In the genomic region with DNA sequence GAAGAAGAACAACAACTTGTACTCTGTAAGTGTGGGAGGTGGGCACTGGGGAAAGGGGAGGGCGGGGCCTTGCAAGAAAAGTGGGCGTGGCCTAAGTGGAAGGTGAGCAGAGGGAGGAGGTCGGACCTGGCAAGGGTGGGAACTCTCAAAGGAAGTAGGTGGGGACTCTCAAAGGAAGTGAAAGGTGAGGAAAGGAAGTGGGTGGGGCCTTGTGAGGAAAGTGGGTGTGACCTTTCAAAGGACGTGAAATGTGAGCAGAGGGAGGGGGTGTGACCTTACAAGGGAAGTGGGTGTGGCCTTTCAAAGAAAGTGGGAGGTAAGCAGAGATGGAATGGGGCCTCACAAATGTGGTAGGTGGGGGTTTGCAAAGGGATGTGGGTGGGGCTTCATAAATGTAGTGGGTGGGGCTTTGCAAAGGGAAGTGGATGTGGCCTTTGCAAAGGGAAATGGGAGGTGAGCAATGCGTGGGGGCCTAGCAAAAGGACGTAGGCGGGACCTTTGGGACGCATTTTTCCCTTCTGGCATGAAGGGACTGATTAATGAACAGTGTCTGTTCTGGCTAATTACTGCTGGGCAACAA, we compare ENCODE assay signal across 8 cellular contexts. TPM values are rescaled to one million over a fixed set of nuclear protein-coding genes. Genes with fewer than 3 reads are reported as not detected.
DNase-seq lines count a peak whose midpoint lies in the region; ATAC-seq and TF ChIP-seq lines count a peak whose summit lies in the region.

No MANE protein-coding gene starts in this region.

- H3F3A ChIP-seq in Loucy (ENCODE audit: low read depth) = no peaks in the 10 kb centered on the region

- H3K9ac ChIP-seq in Loucy (ENCODE audit: low read depth, low read length, poor library complexity, severe bottlenecking) = no peak overlapping the region

- no peaks in the 10 kb centered on the region for H4K20me1 ChIP-seq in Loucy (ENCODE audit: insufficient read depth, low read length, poor library complexity, severe bottlenecking)

- H3K36me3 ChIP-seq in Loucy (ENCODE audit: insufficient read depth, low read length) (no peaks in the 10 kb centered on the region), gastroesophageal sphincter (no peaks in the 10 kb centered on the region), ovary (no peaks in the 10 kb centered on the region)

- no peak overlapping the region for H3K4me3 Mint-ChIP-seq in activated CD4-positive, alpha-beta T cell treated with anti-CD3 and anti-CD28 coated beads for 36 hours

- peak overlapping the region; percentile 4 for H3K4me2 ChIP-seq in Loucy (ENCODE audit: low read depth, low read length, poor library complexity, severe bottlenecking)

- H3K27me3 ChIP-seq in Loucy (ENCODE audit: insufficient read depth, low read length, poor library complexity, severe bottlenecking) (no peaks in the 10 kb centered on the region), gastroesophageal sphincter (no peaks in the 10 kb centered on the region), ovary (no peaks in the 10 kb centered on the region)

- 39 to 45% methylated on average over 6 to 8 of the region's 8 CpGs for WGBS in gastroesophageal sphincter (ENCODE audit: low coverage in 1 of 2), 2 donors
- WGBS in ovary, 3 donors = 30 to 47% (median 42%) methylated on average over 8 of the region's 8 CpGs

- H3K4me3 ChIP-seq in Loucy (ENCODE audit: low read length, poor library complexity, severe bottlenecking) (no peak overlapping the region), gastroesophageal sphincter (no peak overlapping the region), ovary (no peak overlapping the region)

- peaks cover 7% of the 10 kb centered on the region for H3K4me1 Mint-ChIP-seq in activated CD4-positive, alpha-beta T cell treated with anti-CD3 and anti-CD28 coated beads for 36 hours

- no peak for TF ChIP-seq CTCF in Loucy (conservative IDR thresholded peaks at IDR 0.05; ENCODE audit: low read length)
- no peak for TF ChIP-seq CTCF in gastroesophageal sphincter (IDR thresholded peaks at IDR 0.05)
- no peak for TF ChIP-seq CTCF in ovary (IDR thresholded peaks at IDR 0.05)

- H3K36me3 Mint-ChIP-seq in activated CD4-positive, alpha-beta T cell treated with anti-CD3 and anti-CD28 coated beads for 36 hours (ENCODE audit: low read depth) = peaks cover 2% of the 10 kb centered on the region

- H3K27ac ChIP-seq in gastroesophageal sphincter = no peak overlapping the region
- H3K27ac ChIP-seq in ovary = no peak overlapping the region

- DNase-seq in EL (peak; percentile 6), HK-2 (ENCODE audit: unreplicated experiment) (no peak), ovary (no peak)
- DNase-seq in activated CD4-positive, alpha-beta T cell treated with anti-CD3 and anti-CD28 coated beads for 36 hours = peak; percentile 71
- DNase-seq in stimulated activated CD8-positive, alpha-beta memory T cell treated with anti-CD3 and anti-CD28 coated beads, Interleukin-12 subunit alpha, Interleukin-12 subunit beta, amount 100 ng/mL, for 24 hours (ENCODE audit: extremely low read depth) = peak; percentile 5

- peaks cover 5% of the 10 kb centered on the region for H3K9me3 Mint-ChIP-seq in activated CD4-positive, alpha-beta T cell treated with anti-CD3 and anti-CD28 coated beads for 36 hours (ENCODE audit: low read depth)

- intact Hi-C loops in activated CD4-positive, alpha-beta T cell treated with anti-CD3 and anti-CD28 coated beads for 36 hours (cut with DNase I, micrococcal nuclease) = loop anchor here in 1 of 2 experiments (1.0 kb wide), 2 partner anchors 38 to 119 kb away; no protein-coding TSS in a partner anchor
- intact Hi-C loops in ovary (cut with DNase I) = no loop called here

- CTCF ChIA-PET in activated CD4-positive, alpha-beta T cell treated with anti-CD3 and anti-CD28 coated beads for 36 hours (lab: Charles Lee) = interaction anchor here (1.2 kb wide), 1 partner anchor 171 kb away, joined by 3 read pairs; no protein-coding TSS in a partner anchor

- TF ChIP-seq POLR2A in gastroesophageal sphincter (IDR thresholded peaks at IDR 0.05) = no peak
- no peak for TF ChIP-seq POLR2A in ovary (IDR thresholded peaks at IDR 0.05)

- H2AFZ ChIP-seq in Loucy (ENCODE audit: low read length) = peak overlapping the region; percentile 52; the same call in 1 of the 2 replicates

- H3K27me3 Mint-ChIP-seq in activated CD4-positive, alpha-beta T cell treated with anti-CD3 and anti-CD28 coated beads for 36 hours = no peaks in the 10 kb centered on the region

- peaks cover 3% of the 10 kb centered on the region; the same call in 1 of the 2 replicates for H3K9me3 ChIP-seq in Loucy (ENCODE audit: insufficient read depth, low read depth, low read length)
- peaks cover 0 to 17% (median 0%) of the 10 kb centered on the region in 3 donors for H3K9me3 ChIP-seq in gastroesophageal sphincter
- peaks cover 3 to 4% of the 10 kb centered on the region in 2 donors for H3K9me3 ChIP-seq in ovary

- H3K79me2 ChIP-seq in Loucy (ENCODE audit: insufficient read depth, low read length) = no peaks in the 10 kb centered on the region

- TF ChIP-seq EP300 in gastroesophageal sphincter (IDR thresholded peaks at IDR 0.05) = no peak
- no peak for TF ChIP-seq EP300 in ovary (IDR thresholded peaks at IDR 0.05)

- H3K27ac Mint-ChIP-seq in activated CD4-positive, alpha-beta T cell treated with anti-CD3 and anti-CD28 coated beads for 36 hours = no peak overlapping the region

- H3K4me1 ChIP-seq in Loucy (ENCODE audit: insufficient read depth, low read length, poor library complexity, severe bottlenecking) (no peaks in the 10 kb centered on the region), gastroesophageal sphincter (no peaks in the 10 kb centered on the region), ovary (ENCODE audit: insufficient read depth) (no peaks in the 10 kb centered on the region)

- POLR2A ChIA-PET in activated CD4-positive, alpha-beta T cell treated with anti-CD3 and anti-CD28 coated beads for 36 hours (lab: Charles Lee) = no interaction called here

- ATAC-seq in activated CD4-positive, alpha-beta T cell treated with anti-CD3 and anti-CD28 coated beads for 36 hours = peak; percentile 85
- peak; percentile 67 for ATAC-seq in gastroesophageal sphincter
- ATAC-seq in HG02571 (IDR thresholded peaks at IDR 0.05; ENCODE audit: unreplicated experiment) = no peak

- H3K9me2 ChIP-seq in Loucy (replicated peaks; ENCODE audit: low read depth, low read length) = no peaks in the 10 kb centered on the region

RNA-seq across cellular contexts. Expression of gene ACSBG2, which starts 25.9 kb away (rescaled TPM):
- total RNA-seq in activated CD4-positive, alpha-beta T cell treated with anti-CD3 and anti-CD28 coated beads for 36 hours = not detected
- total RNA-seq in gastroesophageal sphincter = 1 to 10 TPM in 2 of 4 donors, under 1 TPM in 1, not detected in 1; 0.47 to 2.0 (median 1.6) TPM
- total RNA-seq in ovary = not detected
- polyA plus RNA-seq in ovary = under 1 TPM in 1 of 2 donors, not detected in 1; 0.37 TPM

RNA-seq across cellular contexts. Expression of gene RFX2, which starts 51.1 kb away (rescaled TPM):
- total RNA-seq in activated CD4-positive, alpha-beta T cell treated with anti-CD3 and anti-CD28 coated beads for 36 hours = 1 to 10 TPM; 8.6 to 8.9 TPM
- total RNA-seq in gastroesophageal sphincter (10 to 100 TPM; 18.7 to 49.1 (median 37.6) TPM), ovary (10 to 100 TPM in 6 of 7 donors, 1 to 10 TPM in 1; 9.7 to 31.2 (median 14.1) TPM)
- 10 to 100 TPM in 1 of 2 donors, 1 to 10 TPM in 1; 5.9 to 10.7 TPM for polyA plus RNA-seq in ovary

Comparison
In these comparisons a context has a peak if more than half of its experiments do, and no peak if none do; other contexts are left out.
1. DNase-seq: peak in EL (single experiment), activated CD4-positive, alpha-beta T cell treated with anti-CD3 and anti-CD28 coated beads for 36 hours (single experiment) and stimulated activated CD8-positive, alpha-beta memory T cell treated with anti-CD3 and anti-CD28 coated beads, Interleukin-12 subunit alpha, Interleukin-12 subunit beta, amount 100 ng/mL, for 24 hours (single experiment); none in HK-2 (single experiment) and ovary (0 of 5).